ENCODE assay signal across 8 cellular contexts in the genomic region with DNA sequence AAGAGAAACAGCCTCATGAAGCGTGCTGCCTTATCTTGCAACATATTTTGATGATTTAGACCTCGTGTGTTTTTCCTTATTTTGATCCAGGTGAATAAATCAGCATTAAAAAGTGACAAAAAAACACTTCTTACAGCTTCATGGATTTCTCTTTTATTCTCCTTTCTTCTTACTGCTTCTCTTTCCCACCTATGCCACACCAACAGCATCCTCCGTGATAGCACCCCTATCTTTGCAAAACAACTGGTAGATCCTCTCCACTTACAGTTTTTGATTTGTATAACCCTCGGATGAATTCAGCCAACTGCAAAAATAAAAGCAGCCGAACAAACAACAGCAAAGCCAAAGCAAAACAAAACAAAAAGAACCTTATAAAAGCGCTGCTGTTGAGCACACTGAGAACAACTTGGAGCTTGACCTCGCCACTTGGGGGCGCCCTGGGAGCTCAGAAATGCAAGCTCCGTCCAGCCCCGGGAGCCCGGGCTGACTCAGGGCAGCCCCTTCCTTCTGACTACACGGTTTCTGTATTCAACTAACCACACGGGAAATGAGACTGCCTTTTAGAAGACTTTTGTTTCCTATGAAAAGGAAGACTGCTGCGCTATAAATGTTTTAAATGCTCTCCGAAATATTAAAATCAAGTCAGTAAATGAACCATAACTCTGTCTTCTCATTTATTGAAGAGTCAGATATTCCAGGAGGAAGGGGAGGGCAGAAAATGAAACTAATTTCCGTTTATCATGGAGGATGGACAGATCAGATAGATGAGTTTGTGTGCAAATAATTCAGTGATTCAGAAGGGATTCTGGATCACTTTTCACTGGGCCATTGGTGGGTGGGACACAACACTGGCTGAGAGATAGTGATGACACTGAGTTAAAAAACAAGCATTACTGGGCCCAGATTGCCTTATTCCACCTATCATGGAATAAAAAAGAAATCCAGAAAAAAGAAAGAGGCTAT.
A peak's percentile ranks its signal among the peaks of the same experiment; 100 is the strongest.
DNase-seq lines count a peak whose midpoint lies in the region; ATAC-seq and TF ChIP-seq lines count a peak whose summit lies in the region.
"Not testable (repeated sequence)": the region's sequence is repeated elsewhere in the genome, so short reads cannot be mapped to it uniquely, and the experiment has no call there.

No MANE protein-coding gene starts in this region.

- ATAC-seq in GM21381 (IDR thresholded peaks at IDR 0.05; ENCODE audit: unreplicated experiment) (peak; percentile 97), HG03103 (IDR thresholded peaks at IDR 0.05; ENCODE audit: low read depth, unreplicated experiment) (peak; percentile 95)

- H3K4me1 Mint-ChIP-seq in progenitor cell of endocrine pancreas (ENCODE audit: low read depth): not testable (repeated sequence)

- not testable (repeated sequence) for H3K36me3 Mint-ChIP-seq in progenitor cell of endocrine pancreas (ENCODE audit: insufficient read depth)

- CTCF ChIA-PET in GM10248 (lab: Yijun Ruan, JAX): not testable (repeated sequence)

- not testable (repeated sequence) for H3K27ac Mint-ChIP-seq in progenitor cell of endocrine pancreas

- peaks cover 23% of the 10 kb centered on the region for H3K27me3 Mint-ChIP-seq in progenitor cell of endocrine pancreas

- not testable (repeated sequence) for H3K9me3 Mint-ChIP-seq in progenitor cell of endocrine pancreas (ENCODE audit: low read depth)

- DNase-seq in GM10248 (ENCODE audit: extremely low spot score): not testable (repeated sequence)
- DNase-seq in T-helper 22 cell (ENCODE audit: low read depth): peak; percentile 44
- peak; percentile 94 for DNase-seq in activated effector memory CD4-positive, alpha-beta T cell treated with anti-CD3 and anti-CD28 coated beads, Interleukin-2, amount 50 U/mL, for 16 hours
- peak; percentile 78 to 99 (median 90) for DNase-seq in head of caudate nucleus
- peak; percentile 76 for DNase-seq in progenitor cell of endocrine pancreas (ENCODE audit: low spot score, unreplicated experiment)
- peak; percentile 68 to 79 for DNase-seq in stimulated activated CD8-positive, alpha-beta memory T cell treated with anti-CD3 and anti-CD28 coated beads, Interleukin-7, amount 100 ng/mL, for 48 hours (ENCODE audit: extremely low read depth in 1 of 2, low read depth in 1 of 2)

- POLR2A ChIA-PET in GM10248 (lab: Yijun Ruan, JAX): not testable (repeated sequence)

- peak; percentile 50 for TF ChIP-seq CTCF in GM10248 (IDR thresholded peaks at IDR 0.05; ENCODE audit: control extremely low read depth, extremely low read depth, low read depth, missing control alignments)
- peak; percentile 61 for TF ChIP-seq CTCF in progenitor cell of endocrine pancreas (IDR thresholded peaks at IDR 0.05; ENCODE audit: unreplicated experiment)

- H3K4me3 Mint-ChIP-seq in progenitor cell of endocrine pancreas (ENCODE audit: low read depth): not testable (repeated sequence)

- intact Hi-C loops in head of caudate nucleus (cut with DNase I): not testable (repeated sequence)
